In the genomic region with DNA sequence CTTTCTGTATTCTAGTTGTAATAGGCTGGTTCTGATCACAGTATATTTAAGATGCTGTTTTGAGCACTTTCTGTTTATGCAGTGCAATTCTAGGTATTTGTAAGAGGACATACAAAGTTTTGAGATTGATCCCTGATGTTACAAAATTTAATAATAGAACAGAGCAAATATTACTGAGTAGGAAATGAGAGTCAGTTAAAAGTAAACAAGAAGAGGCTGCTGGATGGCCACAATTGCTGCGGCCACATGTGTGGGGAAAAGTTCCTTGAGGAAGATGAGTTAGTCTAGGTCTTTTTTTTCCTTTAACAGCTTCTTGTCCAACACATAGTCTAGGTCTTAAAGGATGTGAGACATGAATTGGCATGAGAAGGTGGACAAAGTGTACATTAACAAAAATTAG, we compare ENCODE assay signal across 12 cellular contexts. TPM values are rescaled to one million over a fixed set of nuclear protein-coding genes. Genes with fewer than 3 reads are reported as not detected.
DNase-seq lines count a peak whose midpoint lies in the region; ATAC-seq and TF ChIP-seq lines count a peak whose summit lies in the region.
"Had no signal": no experiment of that assay in that cellular context is flagged by ENCODE, and none has a peak within 500 bp of the region (broad histone marks: within the 10 kb centered on the region; RNA-seq: fewer than 3 reads in every experiment).

No MANE protein-coding gene starts in this region.

- no peak overlapping the region for H3K4me3 ChIP-seq in BLaER1 treated with 17β-estradiol and CSF1 and Interleukin-3, amounts not matched to agents 10 nM and 100 nM
- H3K4me3 ChIP-seq in IMR-90 (ENCODE audit: insufficient read depth, low read depth, low read length) (no peak overlapping the region), esophagus muscularis mucosa (no peak overlapping the region)

- no peak overlapping the region; a peak in 1 of 4 replicates for H4K8ac ChIP-seq in IMR-90 (ENCODE audit: low read depth in 2 of 2, low read length in 2 of 2)

- no peak overlapping the region for H2BK120ac ChIP-seq in IMR-90 (ENCODE audit: low read depth, low read length)

- H3K79me1 ChIP-seq in IMR-90 (ENCODE audit: low read depth in 1 of 2, low read length in 2 of 2), result peaks cover 21 to 73% of the 10 kb centered on the region in 2 experiments

- H3K4ac ChIP-seq in IMR-90 (ENCODE audit: low read depth, low read length), result no peak overlapping the region

- no peak overlapping the region for H2BK15ac ChIP-seq in IMR-90 (ENCODE audit: low read depth, low read length)

- H3K18ac ChIP-seq in IMR-90 (ENCODE audit: low read depth, low read length), result no peak overlapping the region

- no peak overlapping the region; the same call in 1 of the 2 replicates for H3K23ac ChIP-seq in IMR-90 (ENCODE audit: low read depth, low read length)

- H3K9me3 ChIP-seq in BLaER1 treated with 17β-estradiol and CSF1 and Interleukin-3, amounts not matched to agents 10 nM and 100 nM (replicated peaks in 1 of 11), result peaks cover 0 to 5% (median 0%) of the 10 kb centered on the region in 11 experiments; a peak in 4 of 22 replicates
- H3K9me3 ChIP-seq in IMR-90 (ENCODE audit: control insufficient read depth, insufficient read depth, low read length), result no peaks in the 10 kb centered on the region
- no peaks in the 10 kb centered on the region for H3K9me3 ChIP-seq in esophagus muscularis mucosa

- no peak overlapping the region for H3K27ac ChIP-seq in BLaER1 treated with 17β-estradiol and CSF1 and Interleukin-3, amounts not matched to agents 10 nM and 100 nM
- no peak overlapping the region for H3K27ac ChIP-seq in IMR-90 (ENCODE audit: insufficient read depth, low read length)
- peak overlapping the region in 1 of 4 donors; percentile 23 for H3K27ac ChIP-seq in esophagus muscularis mucosa (replicated peaks in 1 of 4)

- H3K36me3 ChIP-seq in BLaER1 treated with 17β-estradiol and CSF1 and Interleukin-3, amounts not matched to agents 10 nM and 100 nM, result peaks cover 0 to 53% (median 19%) of the 10 kb centered on the region in 11 experiments; a peak in 18 of 22 replicates
- no peaks in the 10 kb centered on the region for H3K36me3 ChIP-seq in IMR-90 (ENCODE audit: control insufficient read depth, insufficient read depth, low read length)
- H3K36me3 ChIP-seq in esophagus muscularis mucosa, result no peaks in the 10 kb centered on the region

- no peak for TF ChIP-seq CTCF in IMR-90 (conservative IDR thresholded peaks at IDR 0.05; ENCODE audit: low read depth, low read length)
- no peak for TF ChIP-seq CTCF in esophagus muscularis mucosa (IDR thresholded peaks at IDR 0.05)

- dilution Hi-C loops in IMR-90 (cut with HindIII; ENCODE audit: low sequenced_read_pairs, unreplicated experiment), result no loop called here

- peaks cover 59% of the 10 kb centered on the region for H3K4me1 Mint-ChIP-seq in dendritic cell treated with granulocyte-macrophage colony-stimulating factor and Interleukin-4, amounts not matched to agents 40 ng/mL and 50 ng/mL, for 4 days (ENCODE audit: low read depth)
- peaks cover 56% of the 10 kb centered on the region in 2 donors for H3K4me1 Mint-ChIP-seq in natural killer cell treated with Interleukin-12 subunit alpha and Interleukin-12 subunit beta and Interleukin-15 and Interleukin-18, amount 100 ng/mL, for 72 hours (ENCODE audit: low read depth in 2 of 2)

- H3K4me2 ChIP-seq in BLaER1 treated with 17β-estradiol and CSF1 and Interleukin-3, amounts not matched to agents 10 nM and 100 nM, result peak overlapping the region; percentile 9 to 88 (median 70); a peak in 18 of 22 replicates
- peak overlapping the region; percentile 36 for H3K4me2 ChIP-seq in IMR-90 (ENCODE audit: low read depth, low read length)

- TF ChIP-seq EP300 in esophagus muscularis mucosa (IDR thresholded peaks at IDR 0.05), result no peak

- POLR2A ChIA-PET in IMR-90 (lab: Charles Lee; ENCODE audit: unreplicated experiment), result no interaction called here

- no peaks in the 10 kb centered on the region for H3K27me3 ChIP-seq in BLaER1 treated with 17β-estradiol and CSF1 and Interleukin-3, amounts not matched to agents 10 nM and 100 nM
- H3K27me3 ChIP-seq in IMR-90 (ENCODE audit: control insufficient read depth, insufficient read depth, low read length) (no peaks in the 10 kb centered on the region), esophagus muscularis mucosa (no peaks in the 10 kb centered on the region)

- no peak overlapping the region for H2BK20ac ChIP-seq in IMR-90 (ENCODE audit: low read depth, low read length)

- in situ Hi-C loops in IMR-90 (cut with MboI; ENCODE audit: low sequenced_read_pairs), result no loop called here

- peaks cover 23% of the 10 kb centered on the region for H3K9me1 ChIP-seq in IMR-90 (ENCODE audit: insufficient read depth, low read length)

- DNase-seq in IMR-90, result peak; percentile 28
- DNase-seq in natural killer cell treated with Interleukin-12 subunit alpha and Interleukin-12 subunit beta and Interleukin-15 and Interleukin-18, amount 100 ng/mL, for 72 hours (ENCODE audit: low spot score), result no peak
- DNase-seq in esophagus muscularis mucosa (ENCODE audit: extremely low spot score), result no peak
- no peak for DNase-seq in GM19238 (ENCODE audit: insufficient read length, low spot score)
- no peak for DNase-seq in SK-N-DZ (ENCODE audit: low spot score)
- DNase-seq: GOT3; NCI-H2029 treated with DMSO at 0.1 percent for 48 hours; NCI-H82; stimulated activated CD4-positive, alpha-beta T cell treated with anti-CD3 and anti-CD28 coated beads, Interleukin-2, amount 100 ng/mL, for 24 hours had no signal

- no peak overlapping the region for H3K56ac ChIP-seq in IMR-90 (ENCODE audit: extremely low read depth, insufficient read depth, low read length)

- no peak overlapping the region for H2BK5ac ChIP-seq in IMR-90 (ENCODE audit: low read depth, low read length, poor library complexity, severe bottlenecking)

- H2AK5ac ChIP-seq in IMR-90 (ENCODE audit: low read depth, low read length), result no peak overlapping the region

- no peak overlapping the region for H3K14ac ChIP-seq in IMR-90 (replicated peaks; ENCODE audit: low read depth, low read length)

- H3K9me3 Mint-ChIP-seq in dendritic cell treated with granulocyte-macrophage colony-stimulating factor and Interleukin-4, amounts not matched to agents 40 ng/mL and 50 ng/mL, for 4 days, result no peaks in the 10 kb centered on the region
- no peaks in the 10 kb centered on the region for H3K9me3 Mint-ChIP-seq in natural killer cell treated with Interleukin-12 subunit alpha and Interleukin-12 subunit beta and Interleukin-15 and Interleukin-18, amount 100 ng/mL, for 72 hours

- no peak for TF ChIP-seq POLR2A in IMR-90 (IDR thresholded peaks at IDR 0.05; ENCODE audit: low read depth, low read length)
- no peak for TF ChIP-seq POLR2A in esophagus muscularis mucosa (IDR thresholded peaks at IDR 0.05; ENCODE audit: low read depth)

- peak overlapping the region in 3 of 11 experiments; percentile 3 to 37 (median 28); a peak in 2 of 22 replicates for H3K9ac ChIP-seq in BLaER1 treated with 17β-estradiol and CSF1 and Interleukin-3, amounts not matched to agents 10 nM and 100 nM
- no peak overlapping the region for H3K9ac ChIP-seq in IMR-90 (ENCODE audit: low read depth, low read length)

- no CpG with 5 or more reads among the region's 1 CpG for WGBS in IMR-90 (ENCODE audit: extremely low coverage in 2 of 2, insufficient read length in 1 of 2), 2 experiments
- WGBS in esophagus muscularis mucosa, result 33% methylated on average over 1 of the region's 1 CpG

- H3K27ac Mint-ChIP-seq in dendritic cell treated with granulocyte-macrophage colony-stimulating factor and Interleukin-4, amounts not matched to agents 40 ng/mL and 50 ng/mL, for 4 days, result peak overlapping the region; percentile 37
- peak overlapping the region; percentile 60 to 93 for H3K27ac Mint-ChIP-seq in natural killer cell treated with Interleukin-12 subunit alpha and Interleukin-12 subunit beta and Interleukin-15 and Interleukin-18, amount 100 ng/mL, for 72 hours

- BruUV-seq in IMR-90 (replicated peaks; lab: Mats Ljungman, UMichigan), result no TSS peak

- intact Hi-C loops in IMR-90 (cut with micrococcal nuclease), result no loop called here
- intact Hi-C loops in dendritic cell treated with granulocyte-macrophage colony-stimulating factor and Interleukin-4, amounts not matched to agents 40 ng/mL and 50 ng/mL, for 4 days (cut with micrococcal nuclease), result no loop called here
- intact Hi-C loops in esophagus muscularis mucosa (cut with DNase I), result no loop called here

- no peaks in the 10 kb centered on the region for H3K36me3 Mint-ChIP-seq in dendritic cell treated with granulocyte-macrophage colony-stimulating factor and Interleukin-4, amounts not matched to agents 40 ng/mL and 50 ng/mL, for 4 days (ENCODE audit: low read depth)
- no peaks in the 10 kb centered on the region for H3K36me3 Mint-ChIP-seq in natural killer cell treated with Interleukin-12 subunit alpha and Interleukin-12 subunit beta and Interleukin-15 and Interleukin-18, amount 100 ng/mL, for 72 hours

- H4K20me1 ChIP-seq in BLaER1 treated with 17β-estradiol and CSF1 and Interleukin-3, amounts not matched to agents 10 nM and 100 nM, result peaks cover 79 to 100% (median 100%) of the 10 kb centered on the region in 11 experiments; a peak in 21 of 22 replicates
- H4K20me1 ChIP-seq in IMR-90 (ENCODE audit: insufficient read depth, low read length), result peaks cover 77% of the 10 kb centered on the region

- no peak overlapping the region for H4K5ac ChIP-seq in IMR-90 (ENCODE audit: low read depth, low read length)

- H3K4me3 Mint-ChIP-seq in dendritic cell treated with granulocyte-macrophage colony-stimulating factor and Interleukin-4, amounts not matched to agents 40 ng/mL and 50 ng/mL, for 4 days, result no peak overlapping the region
- H3K4me3 Mint-ChIP-seq in natural killer cell treated with Interleukin-12 subunit alpha and Interleukin-12 subunit beta and Interleukin-15 and Interleukin-18, amount 100 ng/mL, for 72 hours, result peak overlapping the region; percentile 37

- H3K4me1 ChIP-seq in BLaER1 treated with 17β-estradiol and CSF1 and Interleukin-3, amounts not matched to agents 10 nM and 100 nM, result peaks cover 69 to 83% (median 78%) of the 10 kb centered on the region in 10 experiments
- peaks cover 8% of the 10 kb centered on the region for H3K4me1 ChIP-seq in IMR-90 (ENCODE audit: control insufficient read depth, insufficient read depth, low read length)
- peaks cover 39 to 70% (median 64%) of the 10 kb centered on the region in 4 donors for H3K4me1 ChIP-seq in esophagus muscularis mucosa

- H3K27me3 Mint-ChIP-seq in dendritic cell treated with granulocyte-macrophage colony-stimulating factor and Interleukin-4, amounts not matched to agents 40 ng/mL and 50 ng/mL, for 4 days, result no peaks in the 10 kb centered on the region
- H3K27me3 Mint-ChIP-seq in natural killer cell treated with Interleukin-12 subunit alpha and Interleukin-12 subunit beta and Interleukin-15 and Interleukin-18, amount 100 ng/mL, for 72 hours, result no peaks in the 10 kb centered on the region

- no peak overlapping the region for H2AK9ac ChIP-seq in IMR-90 (replicated peaks; ENCODE audit: low read depth, low read length, poor library complexity)

- ATAC-seq in IMR-90 (ENCODE audit: low read depth), result peak; percentile 64
- ATAC-seq in natural killer cell treated with Interleukin-12 subunit alpha and Interleukin-12 subunit beta and Interleukin-15 and Interleukin-18, amount 100 ng/mL, for 72 hours, result no peak
- no peak for ATAC-seq in GM18909 (IDR thresholded peaks at IDR 0.05; ENCODE audit: poor library complexity, unreplicated experiment)

- no peak overlapping the region for H2AFZ ChIP-seq in IMR-90 (replicated peaks; ENCODE audit: low read length, poor library complexity)

- no peak overlapping the region for H4K91ac ChIP-seq in IMR-90 (ENCODE audit: insufficient read depth, low read depth, low read length)

- CTCF ChIA-PET in IMR-90 (lab: Yijun Ruan, JAX), result interaction anchor here (0.6 kb wide), 1 partner anchor 130 kb away, joined by 4 read pairs; no protein-coding TSS in a partner anchor

- TF ChIP-seq RAD21 in IMR-90 (IDR thresholded peaks at IDR 0.05; ENCODE audit: low read length), result no peak

RNA-seq across cellular contexts. Expression of gene EHMT1, which starts 11.3 kb away (rescaled TPM):
- total RNA-seq in IMR-90 (2012; rRNA removed) (32.8 and 36.1 TPM in 2 replicates), esophagus muscularis mucosa (10 to 100 TPM; 71.6 to 78.2 (median 74.2) TPM)
- polyA plus RNA-seq in IMR-90 (2012; rRNA removed), result 35.1 and 39.0 TPM in 2 replicates
- 30.8 and 36.6 TPM in 2 replicates for polyA plus RNA-seq in IMR-90 (2012; cell fraction: cytosol; rRNA removed)
- 109 and 195 TPM in 2 replicates for polyA plus RNA-seq in IMR-90 (2012; cell fraction: nucleus; rRNA removed; ENCODE audit: low replicate concordance)
- 100 to 1,000 TPM in 1 of 2 donors, 10 to 100 TPM in 1; 93.1 to 184 TPM for total RNA-seq in natural killer cell treated with Interleukin-12 subunit alpha and Interleukin-12 subunit beta and Interleukin-15 and Interleukin-18, amount 100 ng/mL, for 72 hours
- 44.2 and 44.6 TPM in 2 replicates for polyA plus RNA-seq in SK-N-DZ (2014; cell fraction: cytosol; rRNA removed)
- polyA plus RNA-seq in SK-N-DZ (2014; cell fraction: nucleus; rRNA removed), result 119 and 149 TPM in 2 replicates

RNA-seq across cellular contexts. Expression of gene ARRDC1, which starts 24.6 kb away (rescaled TPM):
- total RNA-seq in IMR-90 (2012; rRNA removed), result 7.7 and 7.8 TPM in 2 replicates
- polyA plus RNA-seq in IMR-90 (2012; rRNA removed), result 37.8 and 41.4 TPM in 2 replicates
- polyA plus RNA-seq in IMR-90 (2012; cell fraction: cytosol; rRNA removed), result 19.6 and 40.1 TPM in 2 replicates
- 177 and 484 TPM in 2 replicates for polyA plus RNA-seq in IMR-90 (2012; cell fraction: nucleus; rRNA removed; ENCODE audit: low replicate concordance)
- 10 to 100 TPM; 56.6 to 64.7 TPM for total RNA-seq in natural killer cell treated with Interleukin-12 subunit alpha and Interleukin-12 subunit beta and Interleukin-15 and Interleukin-18, amount 100 ng/mL, for 72 hours
- total RNA-seq in esophagus muscularis mucosa, result 10 to 100 TPM; 16.6 to 28.2 (median 21.7) TPM
- 15.9 and 21.1 TPM in 2 replicates for polyA plus RNA-seq in SK-N-DZ (2014; cell fraction: cytosol; rRNA removed)
- 72.2 and 94.4 TPM in 2 replicates for polyA plus RNA-seq in SK-N-DZ (2014; cell fraction: nucleus; rRNA removed)

RNA-seq across cellular contexts. Expression of gene ZMYND19, which starts 39.8 kb away (rescaled TPM):
- total RNA-seq in IMR-90 (2012; rRNA removed) (14.3 and 16.4 TPM in 2 replicates), esophagus muscularis mucosa (10 to 100 TPM; 10.4 to 18.3 (median 13.7) TPM)
- polyA plus RNA-seq in IMR-90 (2012; rRNA removed), result 21.4 and 23.1 TPM in 2 replicates
- 24.4 and 24.7 TPM in 2 replicates for polyA plus RNA-seq in IMR-90 (2012; cell fraction: cytosol; rRNA removed)
- 41.1 and 61.6 TPM in 2 replicates for polyA plus RNA-seq in IMR-90 (2012; cell fraction: nucleus; rRNA removed; ENCODE audit: low replicate concordance)
- total RNA-seq in natural killer cell treated with Interleukin-12 subunit alpha and Interleukin-12 subunit beta and Interleukin-15 and Interleukin-18, amount 100 ng/mL, for 72 hours, result 10 to 100 TPM; 31.5 to 96.1 TPM
- 88.9 and 95.8 TPM in 2 replicates for polyA plus RNA-seq in SK-N-DZ (2014; cell fraction: cytosol; rRNA removed)
- polyA plus RNA-seq in SK-N-DZ (2014; cell fraction: nucleus; rRNA removed), result 178 and 188 TPM in 2 replicates

RNA-seq across cellular contexts. Expression of gene DPH7, which starts 51.4 kb away (rescaled TPM):
- 12.2 and 12.5 TPM in 2 replicates for total RNA-seq in IMR-90 (2012; rRNA removed)
- 33.0 and 33.7 TPM in 2 replicates for polyA plus RNA-seq in IMR-90 (2012; rRNA removed)
- polyA plus RNA-seq in IMR-90 (2012; cell fraction: cytosol; rRNA removed), result 20.7 and 23.8 TPM in 2 replicates
- 144 and 149 TPM in 2 replicates for polyA plus RNA-seq in IMR-90 (2012; cell fraction: nucleus; rRNA removed; ENCODE audit: low replicate concordance)
- total RNA-seq in natural killer cell treated with Interleukin-12 subunit alpha and Interleukin-12 subunit beta and Interleukin-15 and Interleukin-18, amount 100 ng/mL, for 72 hours, result 10 to 100 TPM; 32.5 to 78.0 TPM
- total RNA-seq in esophagus muscularis mucosa, result 10 to 100 TPM; 19.9 to 27.8 (median 24.8) TPM
- polyA plus RNA-seq in SK-N-DZ (2014; cell fraction: cytosol; rRNA removed), result 86.2 and 109 TPM in 2 replicates
- 392 and 393 TPM in 2 replicates for polyA plus RNA-seq in SK-N-DZ (2014; cell fraction: nucleus; rRNA removed)
